Comparison of ENCODE assay signal across 13 cellular contexts in the genomic region with DNA sequence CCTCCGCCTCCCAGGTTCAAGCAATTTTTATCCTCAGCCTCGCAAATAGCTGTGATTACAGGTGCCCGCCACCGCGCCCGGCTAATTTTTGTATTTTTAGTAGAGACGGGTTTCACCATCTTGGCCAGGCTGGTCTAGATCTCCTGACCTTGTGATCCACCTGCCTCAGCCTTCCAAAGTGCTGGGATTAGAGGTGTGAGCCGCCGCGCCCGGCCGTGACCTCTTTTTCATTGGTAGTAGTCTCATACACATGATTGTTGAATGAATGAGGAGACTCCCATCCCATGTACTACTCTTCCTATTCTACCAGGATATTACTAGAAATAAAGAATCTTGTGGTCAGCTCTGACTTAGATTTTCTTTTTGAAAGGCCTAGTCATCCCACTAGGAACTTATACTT.
"Had no signal": no experiment of that assay in that cellular context is flagged by ENCODE, and none has a peak within 500 bp of the region (broad histone marks: within the 10 kb centered on the region; RNA-seq: fewer than 3 reads in every experiment).

No MANE protein-coding gene starts in this region.

- DNase-seq: activated T-cell treated with anti-CD3 and anti-CD28 coated beads, Interleukin-2, amount 50 U/mL, for 1 hour; amniotic stem cell; body of pancreas; central memory CD4-positive, alpha-beta T cell; cortex of kidney; effector CD8-positive, alpha-beta T cell; islet precursor cell; ovary; sigmoid colon; stimulated activated CD4-positive, alpha-beta T cell treated with anti-CD3 and anti-CD28 coated beads, Interleukin-2, amount 100 ng/mL, for 24 hours; stimulated activated naive CD8-positive, alpha-beta T cell treated with anti-CD3 and anti-CD28 coated beads, Interleukin-15, Interleukin-2, amounts not matched to agents 100 U/mL and 50 U/mL, for 24 hours had no signal

- ATAC-seq: body of pancreas; left lobe of liver; stimulated activated naive CD8-positive, alpha-beta T cell treated with anti-CD3 and anti-CD28 coated beads, Interleukin-15, Interleukin-2, amounts not matched to agents 100 U/mL and 50 U/mL, for 24 hours had no signal

- H3K4me3 ChIP-seq: body of pancreas, ovary, sigmoid colon, thoracic aorta had no signal

- H3K27ac ChIP-seq: body of pancreas, ovary, sigmoid colon, thoracic aorta had no signal

- H3K27me3 ChIP-seq: body of pancreas, ovary, sigmoid colon had no signal

- H3K36me3 ChIP-seq: ovary, sigmoid colon, thoracic aorta had no signal

- H3K9me3 ChIP-seq: body of pancreas, ovary, sigmoid colon, thoracic aorta had no signal

- H3K4me1 ChIP-seq: body of pancreas had no signal
